In genomic region chr10:15898046-15898445, GRCh38 we compare ENCODE assay signal across 10 cellular contexts. TPM values are rescaled to one million over a fixed set of nuclear protein-coding genes. Genes with fewer than 3 reads are reported as not detected.
A peak's percentile ranks its signal among the peaks of the same experiment; 100 is the strongest.
DNase-seq lines count a peak whose midpoint lies in the region; ATAC-seq, FAIRE-seq and TF ChIP-seq lines count a peak whose summit lies in the region.
"Had no signal": no experiment of that assay in that cellular context is flagged by ENCODE, and none has a peak within 500 bp of the region (broad histone marks: within the 10 kb centered on the region; RNA-seq: fewer than 3 reads in every experiment).

No MANE protein-coding gene starts in this region.

- H3K36me3 ChIP-seq in KMS-11 (ENCODE audit: insufficient read depth) (no peaks in the 10 kb centered on the region), bronchial epithelial cell (ENCODE audit: control insufficient read depth, insufficient read depth, low read length) (no peaks in the 10 kb centered on the region), psoas muscle (ENCODE audit: insufficient read depth in 1 of 2, low read depth in 1 of 2) (no peaks in the 10 kb centered on the region)

- TF ChIP-seq CTCF in KMS-11 (conservative IDR thresholded peaks at IDR 0.05; ENCODE audit: low read depth, low read length), result peak; percentile 42
- TF ChIP-seq CTCF in bronchial epithelial cell (IDR thresholded peaks at IDR 0.05; ENCODE audit: insufficient read depth, low read length, severe bottlenecking), result peak; percentile 13
- peak; percentile 4 for TF ChIP-seq CTCF in psoas muscle (IDR thresholded peaks at IDR 0.05)

- no peak overlapping the region for H3K9ac ChIP-seq in KMS-11

- peak; percentile 1 for DNase-seq in NCI-H2227 (lab: John Stamatoyannopoulos, UW; ENCODE audit: unreplicated experiment)
- DNase-seq in NCI-H2227 treated with DMSO at 0.1 percent for 48 hours (lab: John Stamatoyannopoulos, UW), result no peak
- DNase-seq in bronchial epithelial cell (ENCODE audit: low read depth), result peak; percentile 58
- no peak for DNase-seq in psoas muscle
- no peak for DNase-seq in activated effector memory CD4-positive, alpha-beta T cell treated with Interleukin-2 at 50 U/mL for 16 hours
- no peak for DNase-seq in GM19239 (ENCODE audit: insufficient read length, low spot score)
- DNase-seq: effector CD8-positive, alpha-beta T cell; NCI-H2081 had no signal

- H3K4me3 ChIP-seq in KMS-11 (IDR thresholded peaks at IDR 0.05; ENCODE audit: insufficient read depth, low read depth, low read length) (no peak overlapping the region), bronchial epithelial cell (ENCODE audit: low read depth, low read length) (no peak overlapping the region), psoas muscle (no peak overlapping the region)

- H3K27me3 ChIP-seq in KMS-11 (ENCODE audit: insufficient read depth, low read depth) (no peaks in the 10 kb centered on the region), bronchial epithelial cell (ENCODE audit: control insufficient read depth, insufficient read depth, low read length) (no peaks in the 10 kb centered on the region), psoas muscle (ENCODE audit: insufficient read depth in 3 of 3, low read length in 2 of 3) (peaks cover 0 to 15% (median 2%) of the 10 kb centered on the region in 3 donors)

- intact Hi-C loops in psoas muscle (cut with DNase I), result no loop called here

- FAIRE-seq in bronchial epithelial cell (lab: Jason Lieb, UNC) (no peak), GM19239 (lab: Jason Lieb, UNC) (no peak)

- H3K27ac ChIP-seq in KMS-11 (no peak overlapping the region), psoas muscle (no peak overlapping the region)

- H2AFZ ChIP-seq in KMS-11 (ENCODE audit: low read depth), result no peak overlapping the region

- ATAC-seq in psoas muscle (no peak), HG03039 (IDR thresholded peaks at IDR 0.05; ENCODE audit: unreplicated experiment) (no peak)

- no peaks in the 10 kb centered on the region for H3K4me1 ChIP-seq in KMS-11 (ENCODE audit: low read depth, poor library complexity, severe bottlenecking)
- H3K4me1 ChIP-seq in psoas muscle, result no peaks in the 10 kb centered on the region

- H3K9me3 ChIP-seq in psoas muscle, result no peaks in the 10 kb centered on the region

- no peak overlapping the region for H3K4me2 ChIP-seq in KMS-11

- 19 to 27% (median 26%) methylated on average over 4 of the region's 4 CpGs for WGBS in psoas muscle, 3 donors

- no peaks in the 10 kb centered on the region for H3K79me2 ChIP-seq in KMS-11 (ENCODE audit: insufficient read depth, low read depth)

- H4K20me1 ChIP-seq in KMS-11 (ENCODE audit: insufficient read depth), result no peaks in the 10 kb centered on the region

RNA-seq across cellular contexts. Expression of gene MINDY3, which starts 37.7 kb away (rescaled TPM):
- total RNA-seq in bronchial epithelial cell (19.7 and 21.8 TPM in 2 replicates), psoas muscle (10 to 100 TPM in 1 of 4 donors, 1 to 10 TPM in 3; 7.7 to 11.1 (median 9.3) TPM)
- 10 to 100 TPM in 2 of 3 donors, 1 to 10 TPM in 1; 6.1 to 17.5 (median 12.1) TPM for polyA plus RNA-seq in psoas muscle

Comparison
In these comparisons a context has a peak if more than half of its experiments do, and no peak if none do; other contexts are left out.
1. DNase-seq: peak in NCI-H2227 (single experiment) and bronchial epithelial cell (single experiment); none in NCI-H2227 treated with DMSO at 0.1 percent for 48 hours (single experiment), psoas muscle (0 of 2), activated effector memory CD4-positive, alpha-beta T cell treated with Interleukin-2 at 50 U/mL for 16 hours (single experiment) and GM19239 (single experiment).
2. Peak in every context shown above with its lines, with median percentiles within 50 percentile points of each other: CTCF ChIP-seq.